In genomic region chr7:131329176-131329570, GRCh38 we compare ENCODE assay signal across 9 cellular contexts. TPM values are rescaled to one million over a fixed set of nuclear protein-coding genes. Genes with fewer than 3 reads are reported as not detected.
A peak's percentile ranks its signal among the peaks of the same experiment; 100 is the strongest.
DNase-seq lines count a peak whose midpoint lies in the region; ATAC-seq, FAIRE-seq and TF ChIP-seq lines count a peak whose summit lies in the region.
"Had no signal": no experiment of that assay in that cellular context is flagged by ENCODE, and none has a peak within 500 bp of the region (broad histone marks: within the 10 kb centered on the region; RNA-seq: fewer than 3 reads in every experiment).

No MANE protein-coding gene starts in this region.

- CTCF ChIA-PET in activated CD4-positive, alpha-beta memory T cell treated with anti-CD3 and anti-CD28 coated beads, Interleukin-2, amount 10 ng/mL, durations not matched to agents 7 days and 5 days (lab: Charles Lee): no interaction called here

- H3K9me3 Mint-ChIP-seq in activated CD4-positive, alpha-beta memory T cell treated with anti-CD3 and anti-CD28 coated beads, Interleukin-2, amount 10 ng/mL, durations not matched to agents 7 days and 5 days: peaks cover 6% of the 10 kb centered on the region
- no peaks in the 10 kb centered on the region for H3K9me3 Mint-ChIP-seq in stimulated activated naive B cell treated with anti-CD40 and anti-IgM and Interleukin-4, amounts not matched to agents 10 μg/mL and 1 μg/mL and 100 μg/mL, for 72 hours

- peak overlapping the region; percentile 95 for H3K4me3 Mint-ChIP-seq in activated CD4-positive, alpha-beta memory T cell treated with anti-CD3 and anti-CD28 coated beads, Interleukin-2, amount 10 ng/mL, durations not matched to agents 7 days and 5 days
- peak overlapping the region; percentile 63 to 88 for H3K4me3 Mint-ChIP-seq in stimulated activated naive B cell treated with anti-CD40 and anti-IgM and Interleukin-4, amounts not matched to agents 10 μg/mL and 1 μg/mL and 100 μg/mL, for 72 hours

- no peak overlapping the region for H3K27ac Mint-ChIP-seq in activated CD4-positive, alpha-beta memory T cell treated with anti-CD3 and anti-CD28 coated beads, Interleukin-2, amount 10 ng/mL, durations not matched to agents 7 days and 5 days
- H3K27ac Mint-ChIP-seq in stimulated activated naive B cell treated with anti-CD40 and anti-IgM and Interleukin-4, amounts not matched to agents 10 μg/mL and 1 μg/mL and 100 μg/mL, for 72 hours: peak overlapping the region; percentile 67

- peaks cover 51% of the 10 kb centered on the region for H3K4me1 Mint-ChIP-seq in activated CD4-positive, alpha-beta memory T cell treated with anti-CD3 and anti-CD28 coated beads, Interleukin-2, amount 10 ng/mL, durations not matched to agents 7 days and 5 days
- peaks cover 33 to 45% of the 10 kb centered on the region in 2 donors for H3K4me1 Mint-ChIP-seq in stimulated activated naive B cell treated with anti-CD40 and anti-IgM and Interleukin-4, amounts not matched to agents 10 μg/mL and 1 μg/mL and 100 μg/mL, for 72 hours

- no peaks in the 10 kb centered on the region for H3K27me3 Mint-ChIP-seq in activated CD4-positive, alpha-beta memory T cell treated with anti-CD3 and anti-CD28 coated beads, Interleukin-2, amount 10 ng/mL, durations not matched to agents 7 days and 5 days
- no peaks in the 10 kb centered on the region for H3K27me3 Mint-ChIP-seq in stimulated activated naive B cell treated with anti-CD40 and anti-IgM and Interleukin-4, amounts not matched to agents 10 μg/mL and 1 μg/mL and 100 μg/mL, for 72 hours

- H3K4me3 ChIP-seq in iPS-11a (ENCODE audit: low read depth, low read length): peak overlapping the region; percentile 78

- POLR2A ChIA-PET in activated CD4-positive, alpha-beta memory T cell treated with anti-CD3 and anti-CD28 coated beads, Interleukin-2, amount 10 ng/mL, durations not matched to agents 7 days and 5 days (lab: Charles Lee): interaction anchor here (2.9 to 6.4 kb wide), 2 partner anchors 141 to 220 kb away, joined by 16 to 74 read pairs; no protein-coding TSS in a partner anchor

- no peak for FAIRE-seq in H54 (lab: Jason Lieb, UNC)
- FAIRE-seq: A204.1 had no signal

- H3K36me3 Mint-ChIP-seq in activated CD4-positive, alpha-beta memory T cell treated with anti-CD3 and anti-CD28 coated beads, Interleukin-2, amount 10 ng/mL, durations not matched to agents 7 days and 5 days (ENCODE audit: low read depth): peaks cover 22% of the 10 kb centered on the region
- peaks cover 15 to 28% of the 10 kb centered on the region in 2 donors for H3K36me3 Mint-ChIP-seq in stimulated activated naive B cell treated with anti-CD40 and anti-IgM and Interleukin-4, amounts not matched to agents 10 μg/mL and 1 μg/mL and 100 μg/mL, for 72 hours

- DNase-seq in DMS 273 (lab: John Stamatoyannopoulos, UW; ENCODE audit: unreplicated experiment) (peak; percentile 39), DMS 273 treated with DMSO at 0.1 percent for 48 hours (lab: John Stamatoyannopoulos, UW) (no peak), H54 (ENCODE audit: insufficient read length, low spot score) (no peak), kidney glomerular epithelial cell (lab: John Stamatoyannopoulos, UW) (no peak)
- no peak for DNase-seq in activated CD4-positive, alpha-beta memory T cell treated with anti-CD3 and anti-CD28 coated beads, Interleukin-2, amount 10 ng/mL, durations not matched to agents 7 days and 5 days
- DNase-seq in stimulated activated naive B cell treated with anti-CD40 and anti-IgM and Interleukin-4, amounts not matched to agents 10 μg/mL and 1 μg/mL and 100 μg/mL, for 72 hours: no peak

- ATAC-seq in stimulated activated naive B cell treated with anti-CD40 and anti-IgM and Interleukin-4, amounts not matched to agents 10 μg/mL and 1 μg/mL and 100 μg/mL, for 72 hours (replicated peaks): no peak
- no peak for ATAC-seq in HG03521 (IDR thresholded peaks at IDR 0.05; ENCODE audit: unreplicated experiment)

- no peak for TF ChIP-seq POLR2A in H54 (IDR thresholded peaks at IDR 0.05; ENCODE audit: low read depth, low read length)

RNA-seq across cellular contexts. Expression of gene MKLN1, which starts 1.5 kb away (rescaled TPM):
- 10 to 100 TPM; 35.9 to 37.3 TPM for total RNA-seq in activated CD4-positive, alpha-beta memory T cell treated with anti-CD3 and anti-CD28 coated beads, Interleukin-2, amount 10 ng/mL, durations not matched to agents 7 days and 5 days
